In genomic region chr19:55080915-55081772, GRCh38 we compare ENCODE assay signal across 8 cellular contexts. TPM values are rescaled to one million over a fixed set of nuclear protein-coding genes. Genes with fewer than 3 reads are reported as not detected.
DNase-seq lines count a peak whose midpoint lies in the region; ATAC-seq and TF ChIP-seq lines count a peak whose summit lies in the region.

No MANE protein-coding gene starts in this region.

- H3K9me3 ChIP-seq in CD4-positive, CD25-positive, alpha-beta regulatory T cell (ENCODE audit: control insufficient read depth in 2 of 2, low read length in 2 of 2): no peaks in the 10 kb centered on the region
- H3K9me3 ChIP-seq in iPS-20b (ENCODE audit: insufficient read depth, low read depth, low read length): no peaks in the 10 kb centered on the region

- H3K9ac ChIP-seq in iPS-20b (ENCODE audit: low read depth, low read length): peak overlapping the region; percentile 43; the same call in 1 of the 2 replicates

- TF ChIP-seq CTCF in astrocyte of the cerebellum (IDR thresholded peaks at IDR 0.05; ENCODE audit: low read depth, low read length, missing control alignments): no peak

- H3K9me3 Mint-ChIP-seq in CD4-positive, CD25-positive, alpha-beta regulatory T cell: peaks cover 0 to 8% (median 0%) of the 10 kb centered on the region in 7 donors

- peaks cover 68% of the 10 kb centered on the region for H3K27me3 Mint-ChIP-seq in CD4-positive, CD25-positive, alpha-beta regulatory T cell

- no peaks in the 10 kb centered on the region for H3K36me3 Mint-ChIP-seq in CD4-positive, CD25-positive, alpha-beta regulatory T cell

- H3K27me3 ChIP-seq in CD4-positive, CD25-positive, alpha-beta regulatory T cell (ENCODE audit: control insufficient read depth, insufficient read depth, low read length): peaks cover 2% of the 10 kb centered on the region
- H3K27me3 ChIP-seq in iPS-20b (ENCODE audit: insufficient read depth, low read length): peaks cover 77% of the 10 kb centered on the region

- in situ Hi-C loops in astrocyte of the cerebellum (cut with HindIII; ENCODE audit: low sequenced_read_pairs): loop anchor here (10.0 kb wide), 1 partner anchor 626 kb away; no protein-coding TSS in a partner anchor

- no peaks in the 10 kb centered on the region for H3K36me3 ChIP-seq in CD4-positive, CD25-positive, alpha-beta regulatory T cell (ENCODE audit: control insufficient read depth, insufficient read depth, low read length)
- H3K36me3 ChIP-seq in iPS-20b (ENCODE audit: insufficient read depth, low read depth, low read length): no peaks in the 10 kb centered on the region

- H3K4me3 Mint-ChIP-seq in CD4-positive, CD25-positive, alpha-beta regulatory T cell: peak overlapping the region; percentile 85 to 95 (median 91)

- peak; percentile 77 to 86 for ATAC-seq in CD4-positive, CD25-positive, alpha-beta regulatory T cell (ENCODE audit: low read depth in 2 of 2)
- peak; percentile 60 for ATAC-seq in GM21529 (IDR thresholded peaks at IDR 0.05; ENCODE audit: unreplicated experiment)

- H3K27ac Mint-ChIP-seq in CD4-positive, CD25-positive, alpha-beta regulatory T cell: peak overlapping the region in 1 of 3 donors; percentile 76

- peak overlapping the region; percentile 85 for H3K4me3 ChIP-seq in CD4-positive, CD25-positive, alpha-beta regulatory T cell (ENCODE audit: low read depth, low read length)
- peak overlapping the region; percentile 42 for H3K4me3 ChIP-seq in astrocyte of the cerebellum (ENCODE audit: low read depth, low read length)
- peak overlapping the region; percentile 67 for H3K4me3 ChIP-seq in iPS-20b (ENCODE audit: low read length)

- H3K27ac ChIP-seq in CD4-positive, CD25-positive, alpha-beta regulatory T cell (ENCODE audit: insufficient read depth, low read length, poor library complexity, severe bottlenecking): peak overlapping the region; percentile 61
- no peak overlapping the region for H3K27ac ChIP-seq in iPS-20b (ENCODE audit: low read length)

- peaks cover 0 to 38% (median 15%) of the 10 kb centered on the region in 4 donors for H3K4me1 Mint-ChIP-seq in CD4-positive, CD25-positive, alpha-beta regulatory T cell

- H3K4me1 ChIP-seq in CD4-positive, CD25-positive, alpha-beta regulatory T cell (ENCODE audit: control insufficient read depth, insufficient read depth, low read length, poor library complexity, severe bottlenecking): peaks cover 31% of the 10 kb centered on the region
- H3K4me1 ChIP-seq in iPS-20b (ENCODE audit: insufficient read depth, low read length): peaks cover 6% of the 10 kb centered on the region; the same call in 1 of the 2 replicates

- DNase-seq in CD4-positive, CD25-positive, alpha-beta regulatory T cell: peak; percentile 85 to 94 (median 86)
- DNase-seq in NCI-H1105 (lab: John Stamatoyannopoulos, UW) (peak; percentile 64), T-helper 9 cell (peak; percentile 86), astrocyte of the cerebellum (ENCODE audit: low read depth) (no peak), GOT3 (lab: John Stamatoyannopoulos, UW) (no peak)
- DNase-seq in stimulated activated CD4-positive, alpha-beta T cell treated with anti-CD3 and anti-CD28 coated beads, Interleukin-15, amount 100 ng/mL, for 24 hours: peak; percentile 89

RNA-seq across cellular contexts. Expression of gene EPS8L1, which starts 5.5 kb away (rescaled TPM):
- total RNA-seq in CD4-positive, CD25-positive, alpha-beta regulatory T cell: 4.4 TPM
- 1 to 10 TPM in 3 of 4 donors, under 1 TPM in 1; 0.41 to 4.0 (median 1.3) TPM for polyA plus RNA-seq in CD4-positive, CD25-positive, alpha-beta regulatory T cell

RNA-seq across cellular contexts. Expression of gene RDH13, which starts 18.2 kb away (rescaled TPM):
- 14.1 TPM for total RNA-seq in CD4-positive, CD25-positive, alpha-beta regulatory T cell
- polyA plus RNA-seq in CD4-positive, CD25-positive, alpha-beta regulatory T cell: 10 to 100 TPM in 3 of 4 donors, 1 to 10 TPM in 1; 9.1 to 16.1 (median 14.7) TPM

RNA-seq across cellular contexts. Expression of gene PPP1R12C, which starts 36.3 kb away (rescaled TPM):
- 191 TPM for total RNA-seq in CD4-positive, CD25-positive, alpha-beta regulatory T cell
- 1 to 10 TPM; 2.2 to 5.9 (median 3.8) TPM for polyA plus RNA-seq in CD4-positive, CD25-positive, alpha-beta regulatory T cell

RNA-seq across cellular contexts. Expression of gene GP6, which starts 43.1 kb away (rescaled TPM):
- 2.0 TPM for total RNA-seq in CD4-positive, CD25-positive, alpha-beta regulatory T cell
- not detected for polyA plus RNA-seq in CD4-positive, CD25-positive, alpha-beta regulatory T cell

Comparison
In these comparisons a context has a peak if more than half of its experiments do, and no peak if none do; other contexts are left out.
1. DNase-seq: peak in CD4-positive, CD25-positive, alpha-beta regulatory T cell (3 of 3), NCI-H1105 (single experiment), T-helper 9 cell (single experiment) and stimulated activated CD4-positive, alpha-beta T cell treated with anti-CD3 and anti-CD28 coated beads, Interleukin-15, amount 100 ng/mL, for 24 hours (single experiment); none in astrocyte of the cerebellum (single experiment) and GOT3 (single experiment).
2. Peak in every context shown above with its lines, with median percentiles within 50 percentile points of each other: H3K4me3 ChIP-seq.